Comparison of ENCODE assay signal across 8 cellular contexts in the genomic region with DNA sequence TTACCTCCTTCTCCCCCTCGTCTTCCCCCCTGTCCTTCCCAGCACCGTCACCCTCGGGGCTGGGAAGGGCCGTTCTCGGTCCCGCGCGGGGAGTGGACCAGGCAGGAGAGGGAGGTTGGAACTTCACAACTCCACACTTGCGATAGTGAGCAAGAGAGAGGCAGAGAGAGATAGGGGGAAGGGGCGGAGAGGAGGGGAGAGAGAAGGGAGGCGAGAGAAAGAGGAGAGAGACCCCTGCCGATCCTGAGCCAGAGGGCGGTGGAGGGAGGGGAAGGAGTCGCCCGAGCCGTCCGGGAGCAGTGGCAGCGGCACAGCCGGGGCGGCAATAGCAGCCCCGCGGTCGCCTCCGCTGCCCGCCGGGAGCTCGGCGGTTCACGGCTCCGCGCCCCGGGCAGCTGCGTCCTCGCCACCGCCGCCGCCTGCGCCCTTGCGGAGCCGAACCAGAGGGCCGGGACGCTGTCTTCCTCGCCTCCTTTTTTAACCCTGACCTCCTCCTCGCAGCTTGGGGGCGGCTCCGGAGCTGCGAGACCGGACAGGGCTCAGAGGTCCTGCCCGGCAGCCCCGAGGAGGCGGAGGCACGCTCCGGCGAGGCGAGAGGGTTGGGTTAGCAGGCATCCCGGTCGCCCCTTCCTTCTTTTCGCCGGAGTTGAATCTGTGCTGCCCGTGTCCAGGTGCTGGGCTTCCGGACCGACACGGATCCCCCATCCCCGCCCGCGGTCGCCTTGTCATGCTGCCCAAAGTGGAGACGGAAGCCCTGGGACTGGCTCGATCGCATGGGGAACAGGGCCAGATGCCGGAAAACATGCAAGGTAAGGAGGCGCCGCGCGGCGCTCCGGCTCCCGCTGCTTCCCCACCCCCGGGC. TPM values are rescaled to one million over a fixed set of nuclear protein-coding genes. Genes with fewer than 3 reads are reported as not detected.
DNase-seq lines count a peak whose midpoint lies in the region; ATAC-seq, FAIRE-seq and TF ChIP-seq lines count a peak whose summit lies in the region.

No MANE protein-coding gene starts in this region.

- no peaks in the 10 kb centered on the region for H3K9me3 Mint-ChIP-seq in memory B cell

- FAIRE-seq in A549 (lab: Jason Lieb, UNC) (no peak), urothelium cell line (lab: Jason Lieb, UNC) (no peak)

- H3K27me3 Mint-ChIP-seq in memory B cell = peaks cover 34% of the 10 kb centered on the region

- DNase-seq in A549 (ENCODE audit: low read depth in 1 of 2, low spot score in 1 of 2) (peak; percentile 41 to 71), GM10266 (ENCODE audit: extremely low spot score) (peak; percentile 61), NOMO-1 treated with DMSO at 0.1 percent for 48 hours (lab: John Stamatoyannopoulos, UW; ENCODE audit: unreplicated experiment) (peak; percentile 36), colonic mucosa (peak; percentile 61), memory B cell (ENCODE audit: low spot score in 2 of 2) (peak in 1 of 2 donors; percentile 49), urothelium cell line (ENCODE audit: low spot score) (peak; percentile 60), NCI-H2196 treated with DMSO at 0.1 percent for 48 hours (lab: John Stamatoyannopoulos, UW; ENCODE audit: unreplicated experiment) (no peak), NCI-H146 treated with DMSO at 0.1 percent for 48 hours (lab: John Stamatoyannopoulos, UW; ENCODE audit: unreplicated experiment) (no peak)

- TF ChIP-seq EP300 in A549 (IDR thresholded peaks at IDR 0.05) = no peak

- no peak for TF ChIP-seq CTCF in A549 (IDR thresholded peaks at IDR 0.05)
- TF ChIP-seq CTCF in GM10266 (IDR thresholded peaks at IDR 0.05; ENCODE audit: control insufficient read depth, insufficient read depth, low read depth, missing control alignments) = no peak
- TF ChIP-seq CTCF in colonic mucosa (IDR thresholded peaks at IDR 0.05) = no peak

- H3K4me1 Mint-ChIP-seq in memory B cell = peaks cover 22% of the 10 kb centered on the region

- peak overlapping the region; percentile 62 for H3K27ac Mint-ChIP-seq in memory B cell

- ATAC-seq in A549 = peak; percentile 67 to 74
- peak; percentile 61 for ATAC-seq in memory B cell (ENCODE audit: low read depth)

- POLR2A ChIA-PET in A549 (lab: Yijun Ruan, JAX) = interaction anchor here (3.6 kb wide), 1 partner anchor 10 kb away, joined by 16 read pairs; no protein-coding TSS in a partner anchor

- H3K4me2 ChIP-seq in A549 = peak overlapping the region; percentile 90

- H3K36me3 ChIP-seq in colonic mucosa = no peaks in the 10 kb centered on the region

- intact Hi-C loops in colonic mucosa (cut with DNase I) = no loop called here

- H3K4me1 ChIP-seq in A549 (peaks cover 30% of the 10 kb centered on the region; the same call in 2 of the 3 replicates), colonic mucosa (no peaks in the 10 kb centered on the region)

- H3K36me3 Mint-ChIP-seq in memory B cell = no peaks in the 10 kb centered on the region

- H3K27me3 ChIP-seq in colonic mucosa = peaks cover 12% of the 10 kb centered on the region

- TF ChIP-seq RAD21 in A549 (conservative IDR thresholded peaks at IDR 0.05 in 1 of 2, IDR thresholded peaks at IDR 0.05 in 1 of 2) = 0 out of 5 replicates have a peak, but pooled peaks of 1 of the 2 experiments have one; percentile 12

- TF ChIP-seq POLR2A in A549 (IDR thresholded peaks at IDR 0.05; ENCODE audit: low read length) = peak; percentile 6; the same call in 1 of the 2 replicates

- CTCF ChIA-PET in A549 (lab: Yijun Ruan, JAX) = interaction anchor here (2.0 kb wide), 1 partner anchor 8 kb away, joined by 5 read pairs; no protein-coding TSS in a partner anchor

- H3K9ac ChIP-seq in colonic mucosa (ENCODE audit: low read depth in 2 of 2, low read length in 2 of 2) = peak overlapping the region; percentile 82 to 92

- H3K27ac ChIP-seq in A549 (peak overlapping the region; percentile 76 to 91), colonic mucosa (peak overlapping the region; percentile 75)

- H3K4me3 ChIP-seq in A549 = peak overlapping the region; percentile 47
- H3K4me3 ChIP-seq in colonic mucosa = peak overlapping the region; percentile 60

- H3K9me3 ChIP-seq in A549 (no peaks in the 10 kb centered on the region), colonic mucosa (no peaks in the 10 kb centered on the region)

- WGBS in A549 (ENCODE audit: missing lambda C conversion rate) = 2% methylated on average over 67 of the region's 79 CpGs

- H3K4me3 Mint-ChIP-seq in memory B cell = peak overlapping the region; percentile 87

TF ChIP-seq in A549, 52 proteins besides CTCF, POLR2A, EP300 and RAD21:
- TF ChIP-seq E2F6 (IDR thresholded peaks at IDR 0.05; ENCODE audit: borderline replicate concordance, low read depth) (0 out of 2 replicates have a peak, but pooled peaks have one; percentile 13), POLR2AphosphoS2 (conservative IDR thresholded peaks at IDR 0.05; ENCODE audit: low read length) (no peak), SMC3 (IDR thresholded peaks at IDR 0.05) (0 out of 3 replicates have a peak, but pooled peaks have one; percentile 9)

RNA-seq across cellular contexts. Expression of gene NR5A2, which starts 11.7 kb away (rescaled TPM):
- 22.4 and 24.1 TPM in 2 replicates for polyA plus RNA-seq in A549 (2011; rRNA removed)
- polyA plus RNA-seq in A549 (2012; cell fraction: cytosol; rRNA removed) = 4.7 and 6.2 TPM in 2 replicates
- polyA plus RNA-seq in A549 (2012; cell fraction: nucleus; rRNA removed) = 6.0 and 8.7 TPM in 2 replicates
- polyA plus RNA-seq in A549 (2017; fragmentation: RNase III; extraction: RNeasy Plus Mini Kit Qiagen cat#74134 plus additional on column Dnase treatment) = 10.8 to 12.0 TPM (median 11.1 TPM) in 3 replicates
- 50.2 and 56.2 TPM in 2 replicates for polyA minus RNA-seq in A549 (2011; rRNA and poly(A)+ RNA removed)
- total RNA-seq in colonic mucosa = 10 to 100 TPM; 45.5 to 65.9 TPM

Comparison
In these comparisons a context has a peak if more than half of its experiments do, and no peak if none do; other contexts are left out.
1. DNase-seq: peak in A549 (2 of 2), GM10266 (single experiment), NOMO-1 treated with DMSO at 0.1 percent for 48 hours (single experiment), colonic mucosa (single experiment) and urothelium cell line (single experiment); none in NCI-H2196 treated with DMSO at 0.1 percent for 48 hours (single experiment) and NCI-H146 treated with DMSO at 0.1 percent for 48 hours (single experiment).